ENCODE assay signal across 23 cellular contexts in genomic region chr22:27605390-27605789, GRCh38.
"Had no signal": no experiment of that assay in that cellular context is flagged by ENCODE, and none has a peak within 500 bp of the region (broad histone marks: within the 10 kb centered on the region; RNA-seq: fewer than 3 reads in every experiment).

No MANE protein-coding gene starts in this region.

- H3K4me1 ChIP-seq: colonic mucosa, esophagus squamous epithelium, gastrocnemius medialis, heart right ventricle, left lung, lower lobe of right lung had no signal

- H3K9me3 Mint-ChIP-seq: dendritic cell treated with granulocyte-macrophage colony-stimulating factor and Interleukin-4, amounts not matched to agents 40 ng/mL and 50 ng/mL, for 4 days; mesothelial cell of epicardium had no signal

- H3K27me3 ChIP-seq: colonic mucosa, esophagus squamous epithelium, gastrocnemius medialis had no signal

- H3K36me3 Mint-ChIP-seq: mesothelial cell of epicardium had no signal

- H3K9me3 ChIP-seq: colonic mucosa, esophagus squamous epithelium, gastrocnemius medialis, lower lobe of right lung had no signal

- H3K27ac Mint-ChIP-seq: dendritic cell treated with granulocyte-macrophage colony-stimulating factor and Interleukin-4, amounts not matched to agents 40 ng/mL and 50 ng/mL, for 4 days; effector memory CD8-positive, alpha-beta T cell; endodermal cell had no signal

- DNase-seq: colonic mucosa; cortex of kidney; effector CD8-positive, alpha-beta T cell; effector memory CD8-positive, alpha-beta T cell; endodermal cell; erythroblast; esophagus squamous epithelium; foreskin fibroblast; foreskin melanocyte; gastrocnemius medialis; glutamatergic neuron; head of caudate nucleus; heart right ventricle; hippocampal formation; left cardiac atrium; left lung; left ventricle myocardium superior; lower lobe of right lung; mesenchymal stem cell had no signal

- H3K4me3 ChIP-seq: colonic mucosa, esophagus squamous epithelium, gastrocnemius medialis, heart right ventricle, left lung, lower lobe of right lung had no signal

- ATAC-seq: effector memory CD8-positive, alpha-beta T cell; esophagus mucosa; gastrocnemius medialis; heart right ventricle; left cardiac atrium; left lung; left ventricle myocardium superior; lower lobe of right lung had no signal

- H3K27ac ChIP-seq: colonic mucosa, epithelial cell of prostate, esophagus squamous epithelium, gastrocnemius medialis, heart right ventricle, left lung, lower lobe of right lung had no signal

- H3K36me3 ChIP-seq: colonic mucosa, esophagus squamous epithelium, gastrocnemius medialis, heart right ventricle, left lung, lower lobe of right lung had no signal

- H3K4me3 Mint-ChIP-seq: dendritic cell treated with granulocyte-macrophage colony-stimulating factor and Interleukin-4, amounts not matched to agents 40 ng/mL and 50 ng/mL, for 4 days; effector memory CD8-positive, alpha-beta T cell; endodermal cell; mesothelial cell of epicardium had no signal
